12 cellular contexts compared by ENCODE assay signal in genomic region chr9:14205463-14205862, GRCh38.
DNase-seq lines count a peak whose midpoint lies in the region; ATAC-seq and TF ChIP-seq lines count a peak whose summit lies in the region.
"Had no signal": no experiment of that assay in that cellular context is flagged by ENCODE, and none has a peak within 500 bp of the region (broad histone marks: within the 10 kb centered on the region; RNA-seq: fewer than 3 reads in every experiment).

No MANE protein-coding gene starts in this region.

- no peaks in the 10 kb centered on the region for H3K9me3 ChIP-seq in AG04450 (ENCODE audit: control insufficient read depth, insufficient read depth, low read length)
- H3K9me3 ChIP-seq in left lung = peaks cover 0 to 2% of the 10 kb centered on the region in 2 donors

- DNase-seq in AG04450 (ENCODE audit: low read depth, low spot score) (peak; percentile 36), NCI-H2196 (lab: John Stamatoyannopoulos, UW; ENCODE audit: unreplicated experiment) (peak; percentile 65), coronary artery (ENCODE audit: low spot score) (no peak), left lung (no peak), cerebellum (ENCODE audit: low spot score) (no peak), GM10266 (ENCODE audit: extremely low spot score) (no peak)
- no peak for DNase-seq in activated T-cell treated with anti-CD3 and anti-CD28 coated beads, Interleukin-2, amount 50 U/mL, for 48 hours
- DNase-seq: activated CD8-positive, alpha-beta T cell treated with anti-CD3 and anti-CD28 coated beads for 36 hours; midbrain; stimulated activated naive CD4-positive, alpha-beta T cell had no signal

- intact Hi-C loops in left lung (cut with DNase I) = no loop called here

- CTCF ChIA-PET in AG04450 (lab: Charles Lee) = interaction anchor here (0.5 to 0.7 kb wide), 2 partner anchors 134 to 1126 kb away, joined by 3 read pairs; no protein-coding TSS in a partner anchor

- no peak overlapping the region for H3K4me3 ChIP-seq in AG04450 (ENCODE audit: low read depth, low read length)
- no peak overlapping the region for H3K4me3 ChIP-seq in coronary artery
- H3K4me3 ChIP-seq in left lung = no peak overlapping the region

- POLR2A ChIA-PET in AG04450 (lab: Yijun Ruan, JAX) = interaction anchor here (0.5 kb wide), 1 partner anchor 15 kb away, joined by 7 read pairs; no protein-coding TSS in a partner anchor

- peaks cover 0 to 14% of the 10 kb centered on the region in 2 donors for H3K4me1 ChIP-seq in left lung

- no peak overlapping the region for H3K27ac ChIP-seq in AG04450 (ENCODE audit: low read depth, low read length)
- H3K27ac ChIP-seq in coronary artery = peak overlapping the region; percentile 28 to 61
- H3K27ac ChIP-seq in left lung = no peak overlapping the region
- H3K27ac ChIP-seq: C4-2B had no signal

- no peaks in the 10 kb centered on the region for H3K27me3 ChIP-seq in AG04450 (ENCODE audit: control insufficient read depth, insufficient read depth, low read length)
- H3K27me3 ChIP-seq in left lung = no peaks in the 10 kb centered on the region

- ATAC-seq in left lung (peak; percentile 45), GM18511 (IDR thresholded peaks at IDR 0.05; ENCODE audit: unreplicated experiment) (no peak)
- ATAC-seq: activated CD8-positive, alpha-beta T cell treated with anti-CD3 and anti-CD28 coated beads for 36 hours had no signal

- no peaks in the 10 kb centered on the region for H3K36me3 ChIP-seq in left lung

- TF ChIP-seq CTCF in AG04450 (IDR thresholded peaks at IDR 0.05; ENCODE audit: low read depth, low read length) (no peak), coronary artery (IDR thresholded peaks at IDR 0.05) (no peak), left lung (IDR thresholded peaks at IDR 0.05) (no peak), GM10266 (IDR thresholded peaks at IDR 0.05; ENCODE audit: control insufficient read depth, insufficient read depth, low read depth, missing control alignments) (no peak)

Comparison
In these comparisons a context has a peak if more than half of its experiments do, and no peak if none do; other contexts are left out.
1. DNase-seq: peak in AG04450 (single experiment) and NCI-H2196 (single experiment); none in coronary artery (single experiment), left lung (0 of 2), cerebellum (single experiment), activated T-cell treated with anti-CD3 and anti-CD28 coated beads, Interleukin-2, amount 50 U/mL, for 48 hours (0 of 2) and GM10266 (single experiment).
2. H3K27ac ChIP-seq: peak in coronary artery (2 of 2); none in AG04450 (single experiment) and left lung (0 of 2).